8 cellular contexts compared by ENCODE assay signal in genomic region chr11:61362542-61362875, GRCh38. TPM values are rescaled to one million over a fixed set of nuclear protein-coding genes. Genes with fewer than 3 reads are reported as not detected.
DNase-seq lines count a peak whose midpoint lies in the region; ATAC-seq, FAIRE-seq and TF ChIP-seq lines count a peak whose summit lies in the region.

No MANE protein-coding gene starts in this region.

- H3K9me3 ChIP-seq in PC-3 (ENCODE audit: low read length) (no peaks in the 10 kb centered on the region), GM12878 (replicated peaks; ENCODE audit: control insufficient read depth, insufficient read depth, low read length) (no peaks in the 10 kb centered on the region), keratinocyte (ENCODE audit: control insufficient read depth, low read depth, low read length) (no peaks in the 10 kb centered on the region)

- no peaks in the 10 kb centered on the region for H3K9me1 ChIP-seq in keratinocyte (ENCODE audit: control insufficient read depth, extremely low read depth, insufficient read depth, low read length)

- H3K9ac ChIP-seq in PC-3 (ENCODE audit: low read length), result peak overlapping the region; percentile 96
- peak overlapping the region; percentile 91 for H3K9ac ChIP-seq in GM12878 (ENCODE audit: control insufficient read depth, insufficient read depth, low read length)
- H3K9ac ChIP-seq in keratinocyte (ENCODE audit: control insufficient read depth, extremely low read depth, insufficient read depth, low read length), result peak overlapping the region; percentile 98

- peaks cover 66% of the 10 kb centered on the region for H3K36me3 Mint-ChIP-seq in activated T-cell treated with anti-CD3 and anti-CD28 coated beads, Interleukin-2, amount 50 U/mL, for 24 hours (ENCODE audit: low read depth)

- peaks cover 31% of the 10 kb centered on the region for H3K36me3 ChIP-seq in PC-3 (ENCODE audit: low read depth, low read length)
- peaks cover 8 to 14% of the 10 kb centered on the region in 2 experiments for H3K36me3 ChIP-seq in GM12878 (ENCODE audit: control insufficient read depth in 2 of 2, insufficient read depth in 2 of 2, low read length in 1 of 2)
- peaks cover 20 to 28% of the 10 kb centered on the region in 2 experiments for H3K36me3 ChIP-seq in keratinocyte (ENCODE audit: control insufficient read depth in 2 of 2, extremely low read depth in 1 of 2, insufficient read depth in 2 of 2, low read length in 2 of 2)

- no peak for DNase-seq in activated T-cell treated with anti-CD3 and anti-CD28 coated beads, Interleukin-2, amount 50 U/mL, for 24 hours
- no peak for DNase-seq in activated T-cell treated with anti-CD3 and anti-CD28 coated beads, Interleukin-2, amount 50 U/mL, for 1 hour
- peak; percentile 34 for DNase-seq in PC-3
- no peak for DNase-seq in GM12878 (ENCODE audit: low read depth, low spot score)
- DNase-seq in keratinocyte (ENCODE audit: low read depth, low spot score), result no peak
- DNase-seq in stimulated activated CD4-positive, alpha-beta T cell treated with anti-CD3 and anti-CD28 coated beads, Interleukin-2, amount 100 ng/mL, for 4 hours (ENCODE audit: low read depth), result peak; percentile 5
- DNase-seq in kidney glomerular epithelial cell (lab: John Stamatoyannopoulos, UW), result no peak
- no peak for DNase-seq in GF-D8 (lab: John Stamatoyannopoulos, UW)

- FAIRE-seq in GM12878 (lab: Jason Lieb, UNC) (peak; percentile 7), keratinocyte (lab: Jason Lieb, UNC) (no peak)

- H4K20me1 ChIP-seq in PC-3 (ENCODE audit: low read length) (no peaks in the 10 kb centered on the region), GM12878 (ENCODE audit: control insufficient read depth, insufficient read depth) (no peaks in the 10 kb centered on the region), keratinocyte (ENCODE audit: control insufficient read depth, extremely low read depth, insufficient read depth, low read length) (no peaks in the 10 kb centered on the region)

- intact Hi-C loops in PC-3 (cut with micrococcal nuclease) (loop anchor here (2.0 kb wide), 1 partner anchor 26 kb away; no protein-coding TSS in a partner anchor), GM12878 (cut with micrococcal nuclease; ENCODE audit: unreplicated experiment) (loop anchor here (1.0 kb wide), 1 partner anchor 29 kb away; the partner anchor contains the start of genes DDB1 and TKFC)

- H3K9me3 Mint-ChIP-seq in activated T-cell treated with anti-CD3 and anti-CD28 coated beads, Interleukin-2, amount 50 U/mL, for 24 hours, result no peaks in the 10 kb centered on the region

- peak; percentile 12 for ATAC-seq in PC-3
- ATAC-seq in GM12878, result peak; percentile 6

- POLR2A ChIA-PET in PC-3 (lab: Charles Lee; ENCODE audit: unreplicated experiment), result interaction anchor here (0.5 to 1.0 kb wide), 2 partner anchors 30 to 41 kb away, joined by 6 to 7 read pairs; partner anchors contain the start of gene TMEM216
- POLR2A ChIA-PET in GM12878 (lab: Charles Lee), result interaction anchor here (1.2 to 8.7 kb wide), 7 partner anchors 6 to 321 kb away, joined by 3 to 111 read pairs (median 21); partner anchors contain the start of genes DDB1, TKFC and TMEM216

- H3K4me3 Mint-ChIP-seq in activated T-cell treated with anti-CD3 and anti-CD28 coated beads, Interleukin-2, amount 50 U/mL, for 24 hours, result peak overlapping the region; percentile 97

- no peaks in the 10 kb centered on the region for H3K9me2 ChIP-seq in PC-3 (replicated peaks; ENCODE audit: low read length)

- WGBS in GM12878 (ENCODE audit: insufficient coverage, insufficient replicate concordance, low lambda C conversion rate, missing lambda C conversion rate), result 1% methylated on average over 12 of the region's 12 CpGs

- peak overlapping the region; percentile 79 for H3K4me3 ChIP-seq in PC-3 (ENCODE audit: low read length)
- peak overlapping the region; percentile 99 for H3K4me3 ChIP-seq in GM12878
- H3K4me3 ChIP-seq in keratinocyte (ENCODE audit: control insufficient read depth in 2 of 3, extremely low read depth in 1 of 3, insufficient read depth in 2 of 3, low read depth in 1 of 3, low read length in 3 of 3), result peak overlapping the region; percentile 56 to 71 (median 70)

- peaks cover 17% of the 10 kb centered on the region for H3K4me1 ChIP-seq in PC-3 (ENCODE audit: insufficient read depth, low read length)
- H3K4me1 ChIP-seq in GM12878 (ENCODE audit: control insufficient read depth, insufficient read depth, low read length), result peaks cover 23% of the 10 kb centered on the region
- peaks cover 17% of the 10 kb centered on the region for H3K4me1 ChIP-seq in keratinocyte (ENCODE audit: control insufficient read depth, extremely low read depth, insufficient read depth, low read length)

- RAD21 ChIA-PET in GM12878 (lab: Charles Lee; ENCODE audit: unreplicated experiment), result interaction anchor here (5.5 to 13.0 kb wide), 3 partner anchors 6 to 27 kb away, joined by 43 to 172 read pairs (median 72); partner anchors contain the start of genes DDB1 and TKFC

- no peaks in the 10 kb centered on the region for H3K27me3 ChIP-seq in PC-3 (ENCODE audit: low read length)
- H3K27me3 ChIP-seq in GM12878 (replicated peaks in 1 of 2; ENCODE audit: control insufficient read depth in 2 of 2, insufficient read depth in 2 of 2, low read length in 1 of 2), result no peaks in the 10 kb centered on the region
- H3K27me3 ChIP-seq in keratinocyte (ENCODE audit: control insufficient read depth, extremely low read depth, insufficient read depth, low read length), result no peaks in the 10 kb centered on the region

- no peaks in the 10 kb centered on the region for H3K27me3 Mint-ChIP-seq in activated T-cell treated with anti-CD3 and anti-CD28 coated beads, Interleukin-2, amount 50 U/mL, for 24 hours

- TF ChIP-seq CTCF in PC-3 (conservative IDR thresholded peaks at IDR 0.05; ENCODE audit: low read depth, low read length), result no peak
- no peak for TF ChIP-seq CTCF in GM12878 (IDR thresholded peaks at IDR 0.05 in 2 of 3, conservative IDR thresholded peaks at IDR 0.05 in 1 of 3; ENCODE audit: control insufficient read depth in 2 of 3, extremely low read depth in 1 of 3, insufficient read depth in 1 of 3, low read depth in 3 of 3, low read length in 3 of 3)
- no peak for TF ChIP-seq CTCF in keratinocyte (optimal IDR thresholded peaks at IDR 0.05 in 1 of 3, IDR thresholded peaks at IDR 0.05 in 1 of 3, conservative IDR thresholded peaks at IDR 0.05 in 1 of 3; ENCODE audit: extremely low read depth in 1 of 3, insufficient read depth in 2 of 3, low read length in 3 of 3)

- H3K79me2 ChIP-seq in PC-3 (ENCODE audit: low read length) (peaks cover 43% of the 10 kb centered on the region), GM12878 (ENCODE audit: control insufficient read depth, insufficient read depth, low read length) (peaks cover 51% of the 10 kb centered on the region), keratinocyte (ENCODE audit: control insufficient read depth, insufficient read depth, low read length) (peaks cover 36% of the 10 kb centered on the region)

- SMC1A ChIA-PET in GM12878 (lab: Charles Lee; ENCODE audit: uncharacterized antibody, unreplicated experiment), result interaction anchor here (0.6 to 12.8 kb wide), 7 partner anchors 8 to 422 kb away, joined by 3 to 243 read pairs (median 8); partner anchors contain the start of genes DDB1, TKFC, TMEM216 and VWCE

- peaks cover 37% of the 10 kb centered on the region for H3K4me1 Mint-ChIP-seq in activated T-cell treated with anti-CD3 and anti-CD28 coated beads, Interleukin-2, amount 50 U/mL, for 24 hours (ENCODE audit: low read depth)

- H3K27ac ChIP-seq in PC-3 (ENCODE audit: low read length) (peak overlapping the region; percentile 93), GM12878 (ENCODE audit: control insufficient read depth, insufficient read depth) (peak overlapping the region; percentile 98), keratinocyte (ENCODE audit: control insufficient read depth, insufficient read depth, low read length) (peak overlapping the region; percentile 84)

- H2AFZ ChIP-seq in PC-3 (ENCODE audit: low read length), result peak overlapping the region; percentile 95
- peak overlapping the region; percentile 99 for H2AFZ ChIP-seq in GM12878 (ENCODE audit: control insufficient read depth, low read depth, low read length)
- peak overlapping the region; percentile 32 for H2AFZ ChIP-seq in keratinocyte (ENCODE audit: control insufficient read depth, low read length)

- H3K4me2 ChIP-seq in PC-3 (ENCODE audit: low read length) (peak overlapping the region; percentile 100), GM12878 (ENCODE audit: control insufficient read depth, insufficient read depth) (peak overlapping the region; percentile 89), keratinocyte (ENCODE audit: control insufficient read depth, extremely low read depth, insufficient read depth, low read depth, low read length) (peak overlapping the region; percentile 88)

- TF ChIP-seq EP300 in GM12878 (IDR thresholded peaks at IDR 0.05; ENCODE audit: borderline replicate concordance in 1 of 2, control insufficient read depth in 1 of 2, low read depth in 2 of 2, low read length in 2 of 2), result no peak

- dilution Hi-C loops in keratinocyte (cut with MboI; ENCODE audit: extremely low pct_ligation_motif_present, low sequenced_read_pairs), result no loop called here

- no peak for TF ChIP-seq POLR2A in GM12878 (IDR thresholded peaks at IDR 0.05; ENCODE audit: low read depth, low read length)

- peak overlapping the region; percentile 98 for H3K27ac Mint-ChIP-seq in activated T-cell treated with anti-CD3 and anti-CD28 coated beads, Interleukin-2, amount 50 U/mL, for 24 hours

- in situ Hi-C loops in GM12878 (cut with MboI), result no loop called here

- TSS peak; percentile 74 for BruUV-seq in PC-3 (replicated peaks; lab: Mats Ljungman, UMichigan)
- TSS peak; percentile 85 for BruUV-seq in GM12878 (replicated peaks; lab: Mats Ljungman, UMichigan)

- CTCF ChIA-PET in PC-3 (lab: Charles Lee), result interaction anchor here (0.7 to 2.5 kb wide), 3 partner anchors 14 to 30 kb away, joined by 3 to 18 read pairs (median 4); no protein-coding TSS in a partner anchor
- CTCF ChIA-PET in GM12878 (lab: Yijun Ruan, JAX), result interaction anchor here (1.2 to 23.9 kb wide), 4 partner anchors 9 to 24 kb away, joined by 3 to 387 read pairs (median 156); no protein-coding TSS in a partner anchor

- no peaks in the 10 kb centered on the region for H3F3A ChIP-seq in PC-3 (ENCODE audit: low read length, unreplicated experiment)

- TF ChIP-seq RAD21 in GM12878 (IDR thresholded peaks at IDR 0.05; ENCODE audit: insufficient read depth, low read depth, low read length), result no peak

RNA-seq across cellular contexts. Expression of gene TMEM138, which starts 0.3 kb away (rescaled TPM):
- total RNA-seq in PC-3 (2014; rRNA removed) (39.8 and 40.7 TPM in 2 replicates), GM12878 (2014; rRNA removed) (28.5 and 30.1 TPM in 2 replicates), GM12878 (2014; rRNA removed; fragmentation: Illumina TruSeq; extraction: Trizol) (37.4 and 43.0 TPM in 2 replicates), GM12878 (2021) (44.5 and 47.6 TPM in 2 replicates)
- total RNA-seq in GM12878 (2013; cell fraction: nucleolus; rRNA removed), result 115 and 125 TPM in 2 replicates
- 21.0 TPM for polyA plus RNA-seq in GM12878 (2011; ENCODE audit: low read depth)
- polyA plus RNA-seq in GM12878 (2011; rRNA removed) (93.6 and 116 TPM in 2 replicates), GM12878 (2014; fragmentation: Illumina TruSeq; extraction: Trizol) (72.8 and 82.6 TPM in 2 replicates), GM12878 (2014; fragmentation: Nextera tagmentation; extraction: Ambion mirVana) (10 to 100 TPM; 64.2 to 87.2 TPM), GM12878 (2014; rRNA removed) (46.4 and 48.2 TPM in 2 replicates), GM12878 (2016; fragmentation: Nextera tagmentation; extraction: Ambion mirVana) (10 to 100 TPM; 83.5 to 86.3 TPM), keratinocyte (66.1 to 118 TPM (median 85.4 TPM) in 3 replicates)
- 80.1 and 99.6 TPM in 2 replicates for polyA plus RNA-seq in GM12878 (2011; cell fraction: cytosol; rRNA removed)
- polyA plus RNA-seq in GM12878 (2011; cell fraction: nucleus; rRNA removed), result 139 and 147 TPM in 2 replicates
- 27.0 and 33.6 TPM in 2 replicates for polyA plus RNA-seq in GM12878 (2012)
- 88.5 and 94.5 TPM in 2 replicates for polyA minus RNA-seq in GM12878 (2011; rRNA and poly(A)+ RNA removed)
- polyA minus RNA-seq in GM12878 (2011; cell fraction: cytosol; rRNA and poly(A)+ RNA removed), result 14.8 and 15.4 TPM in 2 replicates
- 45.6 and 97.5 TPM in 2 replicates for polyA minus RNA-seq in GM12878 (2011; cell fraction: nucleus; rRNA and poly(A)+ RNA removed)
- 6.0 TPM for polyA plus RNA-seq in keratinocyte (2011; ENCODE audit: low read depth)
- polyA plus RNA-seq in keratinocyte (2011; cell fraction: cytosol; rRNA removed), result 66.9 and 115 TPM in 2 replicates
- 101 and 119 TPM in 2 replicates for polyA plus RNA-seq in keratinocyte (2011; cell fraction: nucleus; rRNA removed)
- polyA plus RNA-seq in keratinocyte (2012; ENCODE audit: low replicate concordance), result 37.8 and 43.0 TPM in 2 replicates
- polyA minus RNA-seq in keratinocyte, result 44.0 to 72.4 TPM (median 56.3 TPM) in 3 replicates
- polyA minus RNA-seq in keratinocyte (2011; cell fraction: cytosol; rRNA and poly(A)+ RNA removed), result 13.2 TPM
- 19.8 and 27.8 TPM in 2 replicates for polyA minus RNA-seq in keratinocyte (2011; cell fraction: nucleus; rRNA and poly(A)+ RNA removed)

RNA-seq across cellular contexts. Expression of gene CYB561A3, which starts 0.8 kb away (rescaled TPM):
- total RNA-seq in PC-3 (2014; rRNA removed) (51.2 and 58.2 TPM in 2 replicates), GM12878 (2014; rRNA removed) (77.2 and 84.6 TPM in 2 replicates), GM12878 (2014; rRNA removed; fragmentation: Illumina TruSeq; extraction: Trizol) (46.7 and 48.2 TPM in 2 replicates), GM12878 (2021) (76.0 and 92.2 TPM in 2 replicates)
- 48.1 and 52.7 TPM in 2 replicates for total RNA-seq in GM12878 (2013; cell fraction: nucleolus; rRNA removed)
- 49.0 TPM for polyA plus RNA-seq in GM12878 (2011; ENCODE audit: low read depth)
- polyA plus RNA-seq in GM12878 (2011; rRNA removed) (26.7 and 44.9 TPM in 2 replicates), GM12878 (2014; fragmentation: Illumina TruSeq; extraction: Trizol) (36.7 and 76.4 TPM in 2 replicates), GM12878 (2014; fragmentation: Nextera tagmentation; extraction: Ambion mirVana) (10 to 100 TPM; 40.1 to 53.5 TPM), GM12878 (2014; rRNA removed) (72.4 and 81.2 TPM in 2 replicates), GM12878 (2016; fragmentation: Nextera tagmentation; extraction: Ambion mirVana) (100 to 1,000 TPM; 152 to 169 TPM), keratinocyte (42.3 to 124 TPM (median 62.3 TPM) in 3 replicates)
- 126 and 132 TPM in 2 replicates for polyA plus RNA-seq in GM12878 (2011; cell fraction: cytosol; rRNA removed)
- polyA plus RNA-seq in GM12878 (2011; cell fraction: nucleus; rRNA removed), result 177 and 190 TPM in 2 replicates
- polyA plus RNA-seq in GM12878 (2012), result 55.0 and 57.5 TPM in 2 replicates
- polyA minus RNA-seq in GM12878 (2011; rRNA and poly(A)+ RNA removed), result 77.8 and 92.3 TPM in 2 replicates
- 23.7 and 27.0 TPM in 2 replicates for polyA minus RNA-seq in GM12878 (2011; cell fraction: cytosol; rRNA and poly(A)+ RNA removed)
- polyA minus RNA-seq in GM12878 (2011; cell fraction: nucleus; rRNA and poly(A)+ RNA removed), result 22.0 and 42.0 TPM in 2 replicates
- polyA plus RNA-seq in keratinocyte (2011; ENCODE audit: low read depth), result 5.1 TPM
- 63.6 and 95.2 TPM in 2 replicates for polyA plus RNA-seq in keratinocyte (2011; cell fraction: cytosol; rRNA removed)
- polyA plus RNA-seq in keratinocyte (2011; cell fraction: nucleus; rRNA removed), result 108 and 123 TPM in 2 replicates
- polyA plus RNA-seq in keratinocyte (2012; ENCODE audit: low replicate concordance), result 31.6 and 43.8 TPM in 2 replicates
- 66.4 to 188 TPM (median 180 TPM) in 3 replicates for polyA minus RNA-seq in keratinocyte
- 72.1 TPM for polyA minus RNA-seq in keratinocyte (2011; cell fraction: cytosol; rRNA and poly(A)+ RNA removed)
- 64.9 and 76.6 TPM in 2 replicates for polyA minus RNA-seq in keratinocyte (2011; cell fraction: nucleus; rRNA and poly(A)+ RNA removed)

RNA-seq across cellular contexts. Expression of gene TKFC, which starts 29.5 kb away (rescaled TPM):
- 56.9 and 88.5 TPM in 2 replicates for total RNA-seq in PC-3 (2014; rRNA removed)
- 101 and 112 TPM in 2 replicates for total RNA-seq in GM12878 (2013; cell fraction: nucleolus; rRNA removed)
- total RNA-seq in GM12878 (2014; rRNA removed), result 58.2 and 69.7 TPM in 2 replicates
- total RNA-seq in GM12878 (2014; rRNA removed; fragmentation: Illumina TruSeq; extraction: Trizol), result 25.0 and 25.1 TPM in 2 replicates
- 92.5 and 97.8 TPM in 2 replicates for total RNA-seq in GM12878 (2021)
- polyA plus RNA-seq in GM12878 (2011; ENCODE audit: low read depth), result 27.2 TPM
- 22.4 and 48.3 TPM in 2 replicates for polyA plus RNA-seq in GM12878 (2011; rRNA removed)
- polyA plus RNA-seq in GM12878 (2011; cell fraction: cytosol; rRNA removed), result 54.6 and 62.4 TPM in 2 replicates
- 281 and 291 TPM in 2 replicates for polyA plus RNA-seq in GM12878 (2011; cell fraction: nucleus; rRNA removed)
- 57.6 and 69.4 TPM in 2 replicates for polyA plus RNA-seq in GM12878 (2012)
- 11.3 and 39.9 TPM in 2 replicates for polyA plus RNA-seq in GM12878 (2014; fragmentation: Illumina TruSeq; extraction: Trizol)
- polyA plus RNA-seq in GM12878 (2014; fragmentation: Nextera tagmentation; extraction: Ambion mirVana), result 1 to 10 TPM; 2.4 to 5.5 TPM
- polyA plus RNA-seq in GM12878 (2014; rRNA removed), result 72.8 and 82.6 TPM in 2 replicates
- polyA plus RNA-seq in GM12878 (2016; fragmentation: Nextera tagmentation; extraction: Ambion mirVana), result 100 to 1,000 TPM; 103 to 113 TPM
- 42.3 and 56.3 TPM in 2 replicates for polyA minus RNA-seq in GM12878 (2011; rRNA and poly(A)+ RNA removed)
- 19.9 and 30.9 TPM in 2 replicates for polyA minus RNA-seq in GM12878 (2011; cell fraction: cytosol; rRNA and poly(A)+ RNA removed)
- polyA minus RNA-seq in GM12878 (2011; cell fraction: nucleus; rRNA and poly(A)+ RNA removed), result 50.2 and 67.3 TPM in 2 replicates
- 15.4 to 23.1 TPM (median 18.3 TPM) in 3 replicates for polyA plus RNA-seq in keratinocyte
- polyA plus RNA-seq in keratinocyte (2011; ENCODE audit: low read depth), result 9.6 TPM
- polyA plus RNA-seq in keratinocyte (2011; cell fraction: cytosol; rRNA removed), result 11.3 and 20.9 TPM in 2 replicates
- 49.7 and 61.6 TPM in 2 replicates for polyA plus RNA-seq in keratinocyte (2011; cell fraction: nucleus; rRNA removed)
- 21.5 and 23.1 TPM in 2 replicates for polyA plus RNA-seq in keratinocyte (2012; ENCODE audit: low replicate concordance)
- polyA minus RNA-seq in keratinocyte, result 24.2 to 34.2 TPM (median 26.2 TPM) in 3 replicates
- polyA minus RNA-seq in keratinocyte (2011; cell fraction: cytosol; rRNA and poly(A)+ RNA removed), result 28.8 TPM
- polyA minus RNA-seq in keratinocyte (2011; cell fraction: nucleus; rRNA and poly(A)+ RNA removed), result 19.0 and 25.4 TPM in 2 replicates

RNA-seq across cellular contexts. Expression of gene DDB1, which starts 29.6 kb away (rescaled TPM):
- total RNA-seq in PC-3 (2014; rRNA removed) (450 and 451 TPM in 2 replicates), GM12878 (2014; rRNA removed) (241 and 250 TPM in 2 replicates), GM12878 (2014; rRNA removed; fragmentation: Illumina TruSeq; extraction: Trizol) (197 and 199 TPM in 2 replicates), GM12878 (2021) (271 and 272 TPM in 2 replicates)
- 131 and 138 TPM in 2 replicates for total RNA-seq in GM12878 (2013; cell fraction: nucleolus; rRNA removed)
- polyA plus RNA-seq in GM12878 (2011; ENCODE audit: low read depth), result 71.1 TPM
- polyA plus RNA-seq in GM12878 (2011; rRNA removed) (183 and 221 TPM in 2 replicates), GM12878 (2014; fragmentation: Illumina TruSeq; extraction: Trizol) (160 and 203 TPM in 2 replicates), GM12878 (2014; fragmentation: Nextera tagmentation; extraction: Ambion mirVana) (100 to 1,000 TPM; 136 to 211 TPM), GM12878 (2014; rRNA removed) (202 and 220 TPM in 2 replicates), GM12878 (2016; fragmentation: Nextera tagmentation; extraction: Ambion mirVana) (100 to 1,000 TPM; 236 to 262 TPM), keratinocyte (187 to 236 TPM (median 212 TPM) in 3 replicates)
- 231 and 256 TPM in 2 replicates for polyA plus RNA-seq in GM12878 (2011; cell fraction: cytosol; rRNA removed)
- 156 and 213 TPM in 2 replicates for polyA plus RNA-seq in GM12878 (2011; cell fraction: nucleus; rRNA removed)
- polyA plus RNA-seq in GM12878 (2012), result 113 and 114 TPM in 2 replicates
- 351 and 399 TPM in 2 replicates for polyA minus RNA-seq in GM12878 (2011; rRNA and poly(A)+ RNA removed)
- 120 and 148 TPM in 2 replicates for polyA minus RNA-seq in GM12878 (2011; cell fraction: cytosol; rRNA and poly(A)+ RNA removed)
- polyA minus RNA-seq in GM12878 (2011; cell fraction: nucleus; rRNA and poly(A)+ RNA removed), result 65.8 and 119 TPM in 2 replicates
- 68.5 TPM for polyA plus RNA-seq in keratinocyte (2011; ENCODE audit: low read depth)
- polyA plus RNA-seq in keratinocyte (2011; cell fraction: cytosol; rRNA removed), result 181 and 206 TPM in 2 replicates
- 290 and 325 TPM in 2 replicates for polyA plus RNA-seq in keratinocyte (2011; cell fraction: nucleus; rRNA removed)
- polyA plus RNA-seq in keratinocyte (2012; ENCODE audit: low replicate concordance), result 108 and 136 TPM in 2 replicates
- polyA minus RNA-seq in keratinocyte, result 210 to 358 TPM (median 329 TPM) in 3 replicates
- polyA minus RNA-seq in keratinocyte (2011; cell fraction: cytosol; rRNA and poly(A)+ RNA removed), result 307 TPM
- 185 and 265 TPM in 2 replicates for polyA minus RNA-seq in keratinocyte (2011; cell fraction: nucleus; rRNA and poly(A)+ RNA removed)

RNA-seq across cellular contexts. Expression of gene TMEM216, which starts 29.9 kb away (rescaled TPM):
- total RNA-seq in PC-3 (2014; rRNA removed) (19.3 and 23.2 TPM in 2 replicates), GM12878 (2014; rRNA removed) (10.2 and 11.3 TPM in 2 replicates), GM12878 (2014; rRNA removed; fragmentation: Illumina TruSeq; extraction: Trizol) (9.3 and 10.2 TPM in 2 replicates), GM12878 (2021) (6.4 and 7.8 TPM in 2 replicates)
- 9.8 and 11.8 TPM in 2 replicates for total RNA-seq in GM12878 (2013; cell fraction: nucleolus; rRNA removed)
- 15.9 TPM for polyA plus RNA-seq in GM12878 (2011; ENCODE audit: low read depth)
- polyA plus RNA-seq in GM12878 (2011; rRNA removed) (32.1 and 40.2 TPM in 2 replicates), GM12878 (2014; fragmentation: Illumina TruSeq; extraction: Trizol) (17.3 and 20.4 TPM in 2 replicates), GM12878 (2014; fragmentation: Nextera tagmentation; extraction: Ambion mirVana) (10 to 100 TPM; 25.6 to 40.7 TPM), GM12878 (2014; rRNA removed) (16.0 and 19.1 TPM in 2 replicates), GM12878 (2016; fragmentation: Nextera tagmentation; extraction: Ambion mirVana) (10 to 100 TPM; 21.1 to 24.7 TPM), keratinocyte (14.4 to 22.4 TPM (median 17.2 TPM) in 3 replicates)
- polyA plus RNA-seq in GM12878 (2011; cell fraction: cytosol; rRNA removed), result 39.1 and 47.3 TPM in 2 replicates
- polyA plus RNA-seq in GM12878 (2011; cell fraction: nucleus; rRNA removed), result 16.9 and 21.4 TPM in 2 replicates
- 13.2 and 14.2 TPM in 2 replicates for polyA plus RNA-seq in GM12878 (2012)
- 22.0 and 30.9 TPM in 2 replicates for polyA minus RNA-seq in GM12878 (2011; rRNA and poly(A)+ RNA removed)
- polyA minus RNA-seq in GM12878 (2011; cell fraction: cytosol; rRNA and poly(A)+ RNA removed), result 2.4 and 2.8 TPM in 2 replicates
- polyA minus RNA-seq in GM12878 (2011; cell fraction: nucleus; rRNA and poly(A)+ RNA removed), result 5.8 and 6.6 TPM in 2 replicates
- polyA plus RNA-seq in keratinocyte (2011; ENCODE audit: low read depth), result 1.2 TPM
- polyA plus RNA-seq in keratinocyte (2011; cell fraction: cytosol; rRNA removed), result 18.8 and 22.5 TPM in 2 replicates
- polyA plus RNA-seq in keratinocyte (2011; cell fraction: nucleus; rRNA removed), result 10.4 and 12.3 TPM in 2 replicates
- 6.5 and 11.1 TPM in 2 replicates for polyA plus RNA-seq in keratinocyte (2012; ENCODE audit: low replicate concordance)
- 10.0 to 15.7 TPM (median 14.8 TPM) in 3 replicates for polyA minus RNA-seq in keratinocyte
- polyA minus RNA-seq in keratinocyte (2011; cell fraction: cytosol; rRNA and poly(A)+ RNA removed), result 9.8 TPM
- polyA minus RNA-seq in keratinocyte (2011; cell fraction: nucleus; rRNA and poly(A)+ RNA removed), result 1.7 and 5.0 TPM in 2 replicates

Comparison
In these comparisons a context has a peak if more than half of its experiments do, and no peak if none do; other contexts are left out.
1. DNase-seq: peak in PC-3 (single experiment) and stimulated activated CD4-positive, alpha-beta T cell treated with anti-CD3 and anti-CD28 coated beads, Interleukin-2, amount 100 ng/mL, for 4 hours (single experiment); none in activated T-cell treated with anti-CD3 and anti-CD28 coated beads, Interleukin-2, amount 50 U/mL, for 24 hours (single experiment), activated T-cell treated with anti-CD3 and anti-CD28 coated beads, Interleukin-2, amount 50 U/mL, for 1 hour (single experiment), GM12878 (single experiment), keratinocyte (single experiment), kidney glomerular epithelial cell (single experiment) and GF-D8 (single experiment).
2. H2AFZ ChIP-seq: peak in every context shown above with its lines; median percentile 99 in GM12878; 95 in PC-3; 32 in keratinocyte.
3. Peak in every context shown above with its lines, with median percentiles within 50 percentile points of each other: H3K27ac ChIP-seq, H3K4me2 ChIP-seq, H3K4me3 ChIP-seq and H3K9ac ChIP-seq.